In genomic region chrX:57204306-57204705, GRCh38 we compare ENCODE assay signal across 10 cellular contexts.
"Had no signal": no experiment of that assay in that cellular context is flagged by ENCODE, and none has a peak within 500 bp of the region (broad histone marks: within the 10 kb centered on the region; RNA-seq: fewer than 3 reads in every experiment).

No MANE protein-coding gene starts in this region.

- DNase-seq: GM23248, GOT3, H7, H9, HCEC 1CT, HFFc6 had no signal

- H3K4me3 ChIP-seq: GM23248, GM23338, HAP-1 had no signal

- H3K4me1 ChIP-seq: HAP-1 had no signal

- H3K36me3 ChIP-seq: HAP-1 had no signal

- ATAC-seq: GM23338, HCT116 had no signal

- H2AFZ ChIP-seq: GM23248, GM23338 had no signal

- H3K9me3 ChIP-seq: HAP-1 had no signal

- H3K27ac ChIP-seq: GM23248 had no signal

- H3K4me2 ChIP-seq: GM23338 had no signal

- FAIRE-seq: H54 had no signal

- H3K9ac ChIP-seq: GM23248 had no signal
